19 cellular contexts compared by ENCODE assay signal in genomic region chr12:51749986-51750317, GRCh38.
DNase-seq lines count a peak whose midpoint lies in the region; ATAC-seq and FAIRE-seq lines count a peak whose summit lies in the region.
"Had no signal": no experiment of that assay in that cellular context is flagged by ENCODE, and none has a peak within 500 bp of the region (broad histone marks: within the 10 kb centered on the region; RNA-seq: fewer than 3 reads in every experiment).

No MANE protein-coding gene starts in this region.

- intact Hi-C loops in dendritic cell treated with granulocyte-macrophage colony-stimulating factor and Interleukin-4, amounts not matched to agents 40 ng/mL and 50 ng/mL, for 4 days (cut with micrococcal nuclease) = no loop called here

- peaks cover 45% of the 10 kb centered on the region for H3K4me1 Mint-ChIP-seq in dendritic cell treated with granulocyte-macrophage colony-stimulating factor and Interleukin-4, amounts not matched to agents 40 ng/mL and 50 ng/mL, for 4 days (ENCODE audit: low read depth)
- no peaks in the 10 kb centered on the region for H3K4me1 Mint-ChIP-seq in naive thymus-derived CD8-positive, alpha-beta T cell
- H3K4me1 Mint-ChIP-seq: CD4-positive, alpha-beta memory T cell had no signal

- H3K9me3 Mint-ChIP-seq in dendritic cell treated with granulocyte-macrophage colony-stimulating factor and Interleukin-4, amounts not matched to agents 40 ng/mL and 50 ng/mL, for 4 days = no peaks in the 10 kb centered on the region
- H3K9me3 Mint-ChIP-seq in naive thymus-derived CD8-positive, alpha-beta T cell = no peaks in the 10 kb centered on the region
- H3K9me3 Mint-ChIP-seq: CD4-positive, alpha-beta memory T cell had no signal

- FAIRE-seq in frontal cortex (lab: Jason Lieb, UNC) = no peak
- FAIRE-seq: G401.6, GM12892, H1 had no signal

- H3K4me3 Mint-ChIP-seq in dendritic cell treated with granulocyte-macrophage colony-stimulating factor and Interleukin-4, amounts not matched to agents 40 ng/mL and 50 ng/mL, for 4 days = no peak overlapping the region
- no peak overlapping the region for H3K4me3 Mint-ChIP-seq in naive thymus-derived CD8-positive, alpha-beta T cell
- H3K4me3 Mint-ChIP-seq: CD4-positive, alpha-beta memory T cell had no signal

- POLR2A ChIA-PET in naive thymus-derived CD8-positive, alpha-beta T cell (lab: Charles Lee) = no interaction called here

- DNase-seq in caudate nucleus (lab: John Stamatoyannopoulos, UW) = no peak
- no peak for DNase-seq in left lobe of liver (ENCODE audit: low spot score)
- DNase-seq in naive thymus-derived CD8-positive, alpha-beta T cell = no peak
- no peak for DNase-seq in SW 1271 (lab: John Stamatoyannopoulos, UW)
- no peak for DNase-seq in frontal cortex (ENCODE audit: low spot score in 2 of 2)
- DNase-seq: C1 segment of cervical spinal cord; Calu3; CD4-positive, alpha-beta memory T cell; COR-L47; DMS53; DND-41; GM23248; H7; HCEC 1CT had no signal

- H3K27me3 Mint-ChIP-seq in dendritic cell treated with granulocyte-macrophage colony-stimulating factor and Interleukin-4, amounts not matched to agents 40 ng/mL and 50 ng/mL, for 4 days = peaks cover 3% of the 10 kb centered on the region
- H3K27me3 Mint-ChIP-seq in naive thymus-derived CD8-positive, alpha-beta T cell = peaks cover 0 to 10% (median 3%) of the 10 kb centered on the region in 5 donors

- ATAC-seq in left lobe of liver = peak; percentile 69
- no peak for ATAC-seq in naive thymus-derived CD8-positive, alpha-beta T cell

- H3K27ac ChIP-seq in caudate nucleus (ENCODE audit: low read depth, low read length) (peak overlapping the region; percentile 78), temporal lobe (ENCODE audit: low read depth, low read length) (peak overlapping the region; percentile 7)
- H3K27ac ChIP-seq: GM23248 had no signal

- H3K36me3 Mint-ChIP-seq in dendritic cell treated with granulocyte-macrophage colony-stimulating factor and Interleukin-4, amounts not matched to agents 40 ng/mL and 50 ng/mL, for 4 days (ENCODE audit: low read depth) = no peaks in the 10 kb centered on the region
- H3K36me3 Mint-ChIP-seq in naive thymus-derived CD8-positive, alpha-beta T cell = no peaks in the 10 kb centered on the region
- H3K36me3 Mint-ChIP-seq: CD4-positive, alpha-beta memory T cell had no signal

- H3K27ac Mint-ChIP-seq in dendritic cell treated with granulocyte-macrophage colony-stimulating factor and Interleukin-4, amounts not matched to agents 40 ng/mL and 50 ng/mL, for 4 days = peak overlapping the region; percentile 64
- no peak overlapping the region for H3K27ac Mint-ChIP-seq in naive thymus-derived CD8-positive, alpha-beta T cell
- H3K27ac Mint-ChIP-seq: CD4-positive, alpha-beta memory T cell had no signal
